8 cellular contexts compared by ENCODE assay signal in genomic region chr19:12064266-12065099, GRCh38. TPM values are rescaled to one million over a fixed set of nuclear protein-coding genes. Genes with fewer than 3 reads are reported as not detected.
DNase-seq lines count a peak whose midpoint lies in the region; ATAC-seq, FAIRE-seq and TF ChIP-seq lines count a peak whose summit lies in the region.

ZNF844 (plus strand) TSS chr19:12064731; CDS start chr19:12064874, 143 bp downstream.

- peaks cover 1% of the 10 kb centered on the region for H3K4me1 Mint-ChIP-seq in T-helper 17 cell
- H3K4me1 Mint-ChIP-seq in astrocyte (ENCODE audit: low read depth, unreplicated experiment) = no peaks in the 10 kb centered on the region

- no peaks in the 10 kb centered on the region for H3K36me3 ChIP-seq in astrocyte (ENCODE audit: insufficient read depth, low read length)
- H3K36me3 ChIP-seq in prostate gland = no peaks in the 10 kb centered on the region
- peaks cover 0 to 4% (median 1%) of the 10 kb centered on the region in 4 donors for H3K36me3 ChIP-seq in upper lobe of left lung

- H3K27ac ChIP-seq in astrocyte (ENCODE audit: low read depth, low read length) (peak within 1 kb of the TSS; percentile 80), prostate gland (peak within 1 kb of the TSS; percentile 91 to 93), upper lobe of left lung (peak within 1 kb of the TSS; percentile 89 to 95 (median 93))

- 2% methylated on average over 50 of the region's 50 CpGs for WGBS in prostate gland
- WGBS in upper lobe of left lung, 2 donors = 4 to 15% methylated on average over 7 to 24 of the region's 50 CpGs

- H3K9me3 ChIP-seq in T-helper 17 cell (ENCODE audit: control insufficient read depth, low read length, poor library complexity, severe bottlenecking) = no peaks in the 10 kb centered on the region
- peaks cover 9% of the 10 kb centered on the region for H3K9me3 ChIP-seq in astrocyte (ENCODE audit: insufficient read depth, low read depth, low read length)
- H3K9me3 ChIP-seq in prostate gland = no peaks in the 10 kb centered on the region
- H3K9me3 ChIP-seq in upper lobe of left lung = peaks cover 13 to 26% (median 22%) of the 10 kb centered on the region in 4 donors

- H3K79me2 ChIP-seq in astrocyte (ENCODE audit: insufficient read depth, low read length) = peaks cover 13% of the 10 kb centered on the region

- H3K36me3 Mint-ChIP-seq in T-helper 17 cell (ENCODE audit: low read depth) (peaks cover 2% of the 10 kb centered on the region), astrocyte (ENCODE audit: low read depth, unreplicated experiment) (no peaks in the 10 kb centered on the region)

- peak; percentile 92 for ATAC-seq in T-helper 17 cell
- ATAC-seq in upper lobe of left lung (ENCODE audit: low FRiP score in 2 of 2) = peak; percentile 99 to 100

- intact Hi-C loops in prostate gland (cut with DNase I) = loop anchor here (5.0 to 10.0 kb wide), 2 partner anchors 98 to 180 kb away; partner anchors contain the start of genes ZNF136 and ZNF69

- H3K4me3 Mint-ChIP-seq in T-helper 17 cell (peak within 1 kb of the TSS; percentile 87), astrocyte (ENCODE audit: unreplicated experiment) (no peak within 1 kb of the TSS)

- H3K27me3 Mint-ChIP-seq in T-helper 17 cell = no peaks in the 10 kb centered on the region
- no peaks in the 10 kb centered on the region for H3K27me3 Mint-ChIP-seq in astrocyte (ENCODE audit: low read depth, unreplicated experiment)

- peak within 1 kb of the TSS; percentile 94 for H2AFZ ChIP-seq in astrocyte (ENCODE audit: low read depth, low read length)

- H3K4me1 ChIP-seq in astrocyte (ENCODE audit: insufficient read depth, low read length) (peaks cover 3% of the 10 kb centered on the region), prostate gland (replicated peaks) (peaks cover 4% of the 10 kb centered on the region), upper lobe of left lung (peaks cover 13 to 17% (median 14%) of the 10 kb centered on the region in 4 donors)

- H4K20me1 ChIP-seq in astrocyte (ENCODE audit: insufficient read depth, low read length) = no peaks in the 10 kb centered on the region

- no peaks in the 10 kb centered on the region for H3K27me3 ChIP-seq in astrocyte (ENCODE audit: insufficient read depth, low read length)
- no peaks in the 10 kb centered on the region for H3K27me3 ChIP-seq in prostate gland (replicated peaks; ENCODE audit: insufficient read depth)
- no peaks in the 10 kb centered on the region for H3K27me3 ChIP-seq in upper lobe of left lung

- peak within 1 kb of the TSS; percentile 92 for H3K9ac ChIP-seq in astrocyte (ENCODE audit: low read length)

- peak; percentile 85 for TF ChIP-seq POLR2A in GM19193 (IDR thresholded peaks at IDR 0.05; ENCODE audit: extremely low read depth, insufficient read depth, insufficient read length)
- peak; percentile 96 for TF ChIP-seq POLR2A in prostate gland (IDR thresholded peaks at IDR 0.05)
- TF ChIP-seq POLR2A in upper lobe of left lung (IDR thresholded peaks at IDR 0.05) = peak; percentile 17 to 95 (median 90)

- DNase-seq in AG08396 (ENCODE audit: low spot score) (peak; percentile 98), HS-27A (ENCODE audit: low read depth) (peak; percentile 63), T-helper 17 cell (peak; percentile 22 to 49 (median 29)), astrocyte (ENCODE audit: low read depth) (peak; percentile 74), hepatic stellate cell (ENCODE audit: low spot score) (peak; percentile 96), prostate gland (ENCODE audit: low spot score) (peak; percentile 97), upper lobe of left lung (peak; percentile 98 to 99)

- H3K4me3 ChIP-seq in astrocyte (ENCODE audit: insufficient read depth, low read depth, low read length) (peak within 1 kb of the TSS; percentile 88), prostate gland (peak within 1 kb of the TSS; percentile 90 to 91), upper lobe of left lung (peak within 1 kb of the TSS; percentile 40 to 73 (median 68))

- no peak within 1 kb of the TSS for H3K27ac Mint-ChIP-seq in T-helper 17 cell
- H3K27ac Mint-ChIP-seq in astrocyte (ENCODE audit: unreplicated experiment) = no peak within 1 kb of the TSS

- no peak for FAIRE-seq in astrocyte (lab: Jason Lieb, UNC)

- peak within 1 kb of the TSS; percentile 81 for H3K4me2 ChIP-seq in astrocyte (ENCODE audit: low read length)

- no peak for TF ChIP-seq CTCF in astrocyte (IDR thresholded peaks at IDR 0.05; ENCODE audit: insufficient read depth, low read depth, low read length)
- peak in 1 of 4 experiments; percentile 25 for TF ChIP-seq CTCF in prostate gland (IDR thresholded peaks at IDR 0.05)
- peak in 1 of 6 experiments; percentile 5 for TF ChIP-seq CTCF in upper lobe of left lung (IDR thresholded peaks at IDR 0.05)

- peaks cover 12% of the 10 kb centered on the region for H3K9me3 Mint-ChIP-seq in astrocyte (ENCODE audit: unreplicated experiment)

- peak in 1 of 4 donors; percentile 39 for TF ChIP-seq EP300 in upper lobe of left lung (IDR thresholded peaks at IDR 0.05)

RNA-seq across cellular contexts. Expression of gene ZNF844, which starts in this region (rescaled TPM):
- 1 to 10 TPM; 4.7 to 9.7 TPM for total RNA-seq in T-helper 17 cell
- total RNA-seq in astrocyte = not detected in 2 replicates
- 10 to 100 TPM; 13.4 to 16.2 TPM for total RNA-seq in prostate gland
- 10 to 100 TPM in 3 of 6 donors, 1 to 10 TPM in 3; 2.3 to 14.7 (median 9.8) TPM for total RNA-seq in upper lobe of left lung

Comparison
In these comparisons a context has a peak if more than half of its experiments do, and no peak if none do; other contexts are left out.
1. Peak in every context shown above with its lines: DNase-seq, ATAC-seq, H3K4me3 ChIP-seq and H3K27ac ChIP-seq.
2. Peak in DNase-seq, H3K4me3 ChIP-seq, H3K27ac ChIP-seq, H3K9ac ChIP-seq and H3K4me2 ChIP-seq in astrocyte; RNA of the gene not detected or under 1 TPM.
3. DNase-seq: peak in every context shown above with its lines; median percentile 98 in upper lobe of left lung; 98 in AG08396; 97 in prostate gland; 96 in hepatic stellate cell; 74 in astrocyte; 63 in HS-27A; 29 in T-helper 17 cell.